ENCODE assay signal across 28 cellular contexts in the genomic region with DNA sequence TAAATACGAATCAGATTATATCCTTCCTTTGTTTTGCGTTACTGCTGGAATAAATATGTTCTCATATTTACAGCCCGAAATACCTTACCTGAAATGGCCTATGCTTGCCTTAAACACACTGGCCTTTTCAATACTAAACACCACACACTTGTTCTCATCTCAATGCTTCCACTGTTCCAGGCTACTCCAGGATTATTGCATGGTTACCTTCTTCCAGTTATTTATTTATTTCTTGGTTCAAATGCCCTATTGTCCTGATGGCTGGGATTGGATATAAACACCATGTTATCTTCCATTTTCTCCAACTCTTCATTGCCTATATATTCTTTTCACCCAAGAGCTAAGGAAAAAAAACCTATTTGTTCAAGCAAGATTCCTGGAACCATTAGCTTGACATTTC.
"Had no signal": no experiment of that assay in that cellular context is flagged by ENCODE, and none has a peak within 500 bp of the region (broad histone marks: within the 10 kb centered on the region; RNA-seq: fewer than 3 reads in every experiment).

No MANE protein-coding gene starts in this region.

- ATAC-seq: natural killer cell treated with Interleukin-12 subunit alpha and Interleukin-12 subunit beta and Interleukin-15 and Interleukin-18, amount 100 ng/mL, for 72 hours; pancreas; right lobe of liver; stimulated activated effector memory CD8-positive, alpha-beta T cell treated with anti-CD3 and anti-CD28 coated beads, Interleukin-12 subunit alpha, Interleukin-12 subunit beta, amount 100 ng/mL, for 72 hours; stimulated activated naive B cell treated with anti-CD40 and anti-IgM and Interleukin-4, amounts not matched to agents 10 μg/mL and 1 μg/mL and 100 μg/mL, for 72 hours had no signal

- H3K9me3 ChIP-seq: neutrophil, pancreas, prostate gland, right atrium auricular region, right lobe of liver, sigmoid colon, stomach, thoracic aorta, thyroid gland, tibial nerve, upper lobe of left lung, vagina had no signal

- FAIRE-seq: pancreas, urothelium cell line had no signal

- H3K27ac ChIP-seq: neutrophil, pancreas, prostate gland, right atrium auricular region, right lobe of liver, sigmoid colon, stomach, thoracic aorta, thyroid gland, tibial nerve, upper lobe of left lung, vagina had no signal

- H3K36me3 Mint-ChIP-seq: stimulated activated effector memory CD8-positive, alpha-beta T cell treated with anti-CD3 and anti-CD28 coated beads, Interleukin-12 subunit alpha, Interleukin-12 subunit beta, amount 100 ng/mL, for 72 hours; stimulated activated naive B cell treated with anti-CD40 and anti-IgM and Interleukin-4, amounts not matched to agents 10 μg/mL and 1 μg/mL and 100 μg/mL, for 72 hours had no signal

- H3K4me1 ChIP-seq: pancreas, prostate gland, right atrium auricular region, right lobe of liver, sigmoid colon, stomach, thyroid gland, tibial nerve, upper lobe of left lung, vagina had no signal

- H3K27ac Mint-ChIP-seq: natural killer cell treated with Interleukin-12 subunit alpha and Interleukin-12 subunit beta and Interleukin-15 and Interleukin-18, amount 100 ng/mL, for 72 hours; nephron progenitor cell; stimulated activated effector memory CD8-positive, alpha-beta T cell treated with anti-CD3 and anti-CD28 coated beads, Interleukin-12 subunit alpha, Interleukin-12 subunit beta, amount 100 ng/mL, for 72 hours; stimulated activated naive B cell treated with anti-CD40 and anti-IgM and Interleukin-4, amounts not matched to agents 10 μg/mL and 1 μg/mL and 100 μg/mL, for 72 hours; stimulated activated naive CD8-positive, alpha-beta T cell treated with anti-CD3 and anti-CD28 coated beads, Interleukin-15, Interleukin-2, amounts not matched to agents 100 ng/mL and 50 ng/mL, for 24 hours had no signal

- H3K9me3 Mint-ChIP-seq: nephron progenitor cell, neural crest cell had no signal

- H3K4me3 ChIP-seq: pancreas, prostate gland, right atrium auricular region, right lobe of liver, sigmoid colon, stomach, thoracic aorta, thyroid gland, tibial nerve, upper lobe of left lung, vagina had no signal

- H3K4me1 Mint-ChIP-seq: nephron progenitor cell; stimulated activated effector memory CD8-positive, alpha-beta T cell treated with anti-CD3 and anti-CD28 coated beads, Interleukin-12 subunit alpha, Interleukin-12 subunit beta, amount 100 ng/mL, for 72 hours; stimulated activated naive B cell treated with anti-CD40 and anti-IgM and Interleukin-4, amounts not matched to agents 10 μg/mL and 1 μg/mL and 100 μg/mL, for 72 hours had no signal

- H3K27me3 Mint-ChIP-seq: natural killer cell treated with Interleukin-12 subunit alpha and Interleukin-12 subunit beta and Interleukin-15 and Interleukin-18, amount 100 ng/mL, for 72 hours; stimulated activated naive B cell treated with anti-CD40 and anti-IgM and Interleukin-4, amounts not matched to agents 10 μg/mL and 1 μg/mL and 100 μg/mL, for 72 hours; stimulated activated naive CD8-positive, alpha-beta T cell treated with anti-CD3 and anti-CD28 coated beads, Interleukin-15, Interleukin-2, amounts not matched to agents 100 ng/mL and 50 ng/mL, for 24 hours had no signal

- DNase-seq: nephron progenitor cell; nucleus accumbens; pancreas; retina; right lobe of liver; sigmoid colon; small intestine; stimulated activated CD4-positive, alpha-beta T cell treated with anti-CD3 and anti-CD28 coated beads, Interleukin-15, amount 100 ng/mL, for 24 hours; stimulated activated CD4-positive, alpha-beta T cell treated with anti-CD3 and anti-CD28 coated beads, Interleukin-2, amount 100 ng/mL, for 24 hours; stimulated activated CD4-positive, alpha-beta T cell treated with anti-CD3 and anti-CD28 coated beads, Interleukin-2, amount 100 ng/mL, for 48 hours; stimulated activated CD4-positive, alpha-beta T cell treated with anti-CD3 and anti-CD28 coated beads, Interleukin-4, amount 100 ng/mL, for 24 hours; stimulated activated naive B cell treated with anti-CD40 and anti-IgM and Interleukin-4, amounts not matched to agents 10 μg/mL and 1 μg/mL and 100 μg/mL, for 72 hours; stimulated activated naive CD4-positive, alpha-beta T cell treated with Interleukin-2 at 50 U/mL for 16 hours; stomach; thyroid gland; trophoblast cell; upper lobe of left lung had no signal

- H3K27me3 ChIP-seq: neutrophil, pancreas, right atrium auricular region, right lobe of liver, sigmoid colon, stomach, thyroid gland, tibial nerve, upper lobe of left lung, vagina had no signal

- H3K36me3 ChIP-seq: neutrophil, pancreas, prostate gland, right atrium auricular region, right lobe of liver, sigmoid colon, stomach, thoracic aorta, thyroid gland, tibial nerve, upper lobe of left lung, vagina had no signal

- H3K4me3 Mint-ChIP-seq: natural killer cell treated with Interleukin-12 subunit alpha and Interleukin-12 subunit beta and Interleukin-15 and Interleukin-18, amount 100 ng/mL, for 72 hours; nephron progenitor cell; neural crest cell; stimulated activated effector memory CD8-positive, alpha-beta T cell treated with anti-CD3 and anti-CD28 coated beads, Interleukin-12 subunit alpha, Interleukin-12 subunit beta, amount 100 ng/mL, for 72 hours; stimulated activated naive B cell treated with anti-CD40 and anti-IgM and Interleukin-4, amounts not matched to agents 10 μg/mL and 1 μg/mL and 100 μg/mL, for 72 hours; stimulated activated naive CD8-positive, alpha-beta T cell treated with anti-CD3 and anti-CD28 coated beads, Interleukin-15, Interleukin-2, amounts not matched to agents 100 ng/mL and 50 ng/mL, for 24 hours had no signal
